1 cellular context compared by ENCODE assay signal in genomic region chr5:132830436-132831094, GRCh38.
TF ChIP-seq lines count a peak whose summit lies in the region.

A gene with protein sequence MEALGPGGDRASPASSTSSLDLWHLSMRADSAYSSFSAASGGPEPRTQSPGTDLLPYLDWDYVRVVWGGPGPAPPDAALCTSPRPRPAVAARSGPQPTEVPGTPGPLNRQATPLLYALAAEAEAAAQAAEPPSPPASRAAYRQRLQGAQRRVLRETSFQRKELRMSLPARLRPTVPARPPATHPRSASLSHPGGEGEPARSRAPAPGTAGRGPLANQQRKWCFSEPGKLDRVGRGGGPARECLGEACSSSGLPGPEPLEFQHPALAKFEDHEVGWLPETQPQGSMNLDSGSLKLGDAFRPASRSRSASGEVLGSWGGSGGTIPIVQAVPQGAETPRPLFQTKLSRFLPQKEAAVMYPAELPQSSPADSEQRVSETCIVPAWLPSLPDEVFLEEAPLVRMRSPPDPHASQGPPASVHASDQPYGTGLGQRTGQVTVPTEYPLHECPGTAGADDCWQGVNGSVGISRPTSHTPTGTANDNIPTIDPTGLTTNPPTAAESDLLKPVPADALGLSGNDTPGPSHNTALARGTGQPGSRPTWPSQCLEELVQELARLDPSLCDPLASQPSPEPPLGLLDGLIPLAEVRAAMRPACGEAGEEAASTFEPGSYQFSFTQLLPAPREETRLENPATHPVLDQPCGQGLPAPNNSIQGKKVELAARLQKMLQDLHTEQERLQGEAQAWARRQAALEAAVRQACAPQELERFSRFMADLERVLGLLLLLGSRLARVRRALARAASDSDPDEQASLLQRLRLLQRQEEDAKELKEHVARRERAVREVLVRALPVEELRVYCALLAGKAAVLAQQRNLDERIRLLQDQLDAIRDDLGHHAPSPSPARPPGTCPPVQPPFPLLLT (minus strand): TSS chr5:132830647. CDS start chr5:132826140, 4,507 bp downstream.

TF ChIP-seq in K562, 482 proteins besides CTCF, POLR2A, EP300 and RAD21 (continued from another document and continues in another):
- TF ChIP-seq, protein P1, sequence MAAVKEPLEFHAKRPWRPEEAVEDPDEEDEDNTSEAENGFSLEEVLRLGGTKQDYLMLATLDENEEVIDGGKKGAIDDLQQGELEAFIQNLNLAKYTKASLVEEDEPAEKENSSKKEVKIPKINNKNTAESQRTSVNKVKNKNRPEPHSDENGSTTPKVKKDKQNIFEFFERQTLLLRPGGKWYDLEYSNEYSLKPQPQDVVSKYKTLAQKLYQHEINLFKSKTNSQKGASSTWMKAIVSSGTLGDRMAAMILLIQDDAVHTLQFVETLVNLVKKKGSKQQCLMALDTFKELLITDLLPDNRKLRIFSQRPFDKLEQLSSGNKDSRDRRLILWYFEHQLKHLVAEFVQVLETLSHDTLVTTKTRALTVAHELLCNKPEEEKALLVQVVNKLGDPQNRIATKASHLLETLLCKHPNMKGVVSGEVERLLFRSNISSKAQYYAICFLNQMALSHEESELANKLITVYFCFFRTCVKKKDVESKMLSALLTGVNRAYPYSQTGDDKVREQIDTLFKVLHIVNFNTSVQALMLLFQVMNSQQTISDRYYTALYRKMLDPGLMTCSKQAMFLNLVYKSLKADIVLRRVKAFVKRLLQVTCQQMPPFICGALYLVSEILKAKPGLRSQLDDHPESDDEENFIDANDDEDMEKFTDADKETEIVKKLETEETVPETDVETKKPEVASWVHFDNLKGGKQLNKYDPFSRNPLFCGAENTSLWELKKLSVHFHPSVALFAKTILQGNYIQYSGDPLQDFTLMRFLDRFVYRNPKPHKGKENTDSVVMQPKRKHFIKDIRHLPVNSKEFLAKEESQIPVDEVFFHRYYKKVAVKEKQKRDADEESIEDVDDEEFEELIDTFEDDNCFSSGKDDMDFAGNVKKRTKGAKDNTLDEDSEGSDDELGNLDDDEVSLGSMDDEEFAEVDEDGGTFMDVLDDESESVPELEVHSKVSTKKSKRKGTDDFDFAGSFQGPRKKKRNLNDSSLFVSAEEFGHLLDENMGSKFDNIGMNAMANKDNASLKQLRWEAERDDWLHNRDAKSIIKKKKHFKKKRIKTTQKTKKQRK (IDR thresholded peaks at IDR 0.05; ENCODE audit: borderline replicate concordance, low read depth, low read length): no peak
- TF ChIP-seq ZNF57 (CRISPR knock-in tag; IDR thresholded peaks at IDR 0.05) (peak; percentile 70; the same call in 1 of the 2 replicates), HLTF (IDR thresholded peaks at IDR 0.05) (peak; percentile 27; the same call in 1 of the 2 replicates), DPF2 (IDR thresholded peaks at IDR 0.05) (peak; percentile 59; the same call in 1 of the 2 replicates), POLR3A (IDR thresholded peaks at IDR 0.05; ENCODE audit: borderline replicate concordance, extremely low read depth, insufficient read depth, insufficient read length) (no peak), GATAD2B (IDR thresholded peaks at IDR 0.05; ENCODE audit: borderline replicate concordance) (0 out of 2 replicates have a peak, but pooled peaks have one; percentile 1), ZNF76 (CRISPR knock-in tag; IDR thresholded peaks at IDR 0.05; ENCODE audit: borderline replicate concordance) (0 out of 2 replicates have a peak, but pooled peaks have one; percentile 71), ATF7 (IDR thresholded peaks at IDR 0.05) (peak; percentile 94), KDM5B (IDR thresholded peaks at IDR 0.05; ENCODE audit: insufficient replicate concordance, low read depth, low read length) (peak; percentile 37), PCBP2 (IDR thresholded peaks at IDR 0.05; ENCODE audit: low read depth, low read length, poor library complexity, severe bottlenecking) (peak; percentile 77), ASH1L (IDR thresholded peaks at IDR 0.05; ENCODE audit: borderline replicate concordance, low read depth, partially characterized antibody) (no peak), MBD2 (IDR thresholded peaks at IDR 0.05; ENCODE audit: borderline replicate concordance, low read depth) (peak; percentile 53; the same call in 1 of the 2 replicates), ZNF224 (CRISPR knock-in tag; IDR thresholded peaks at IDR 0.05) (no peak), TEAD4 (IDR thresholded peaks at IDR 0.05; ENCODE audit: low read length) (0 out of 2 replicates have a peak, but pooled peaks have one; percentile 16), TEAD4 (CRISPR knock-in tag; IDR thresholded peaks at IDR 0.05; ENCODE audit: borderline replicate concordance) (0 out of 2 replicates have a peak, but pooled peaks have one; percentile 35), SIN3A (IDR thresholded peaks at IDR 0.05; ENCODE audit: borderline replicate concordance in 2 of 2, control insufficient read depth in 1 of 2, low read depth in 2 of 2, low read length in 2 of 2) (peak in 1 of 2 experiments; percentile 16; a peak in 1 of 4 replicates), SP1 (CRISPR knock-in tag; IDR thresholded peaks at IDR 0.05) (no peak), KLF13 (tag; IDR thresholded peaks at IDR 0.05; ENCODE audit: borderline replicate concordance, low read depth) (0 out of 2 replicates have a peak, but pooled peaks have one; percentile 25), KLF16 (IDR thresholded peaks at IDR 0.05) (no peak), HDAC8 (tag; IDR thresholded peaks at IDR 0.05) (0 out of 2 replicates have a peak, but pooled peaks have one; percentile 34), GTF2E2 (tag; IDR thresholded peaks at IDR 0.05) (peak; percentile 19; the same call in 1 of the 2 replicates), ZBTB8A (IDR thresholded peaks at IDR 0.05; ENCODE audit: partially characterized antibody) (no peak), ZKSCAN1 (IDR thresholded peaks at IDR 0.05; ENCODE audit: low read depth, low read length) (no peak), SIX5 (IDR thresholded peaks at IDR 0.05; ENCODE audit: borderline replicate concordance in 1 of 2, insufficient read depth in 1 of 2, low read depth in 1 of 2, low read length in 2 of 2) (no peak), ZNF134 (CRISPR knock-in tag; conservative IDR thresholded peaks at IDR 0.05) (no peak), ZBTB2 (IDR thresholded peaks at IDR 0.05) (0 out of 2 replicates have a peak, but pooled peaks have one; percentile 19), ZNF175 (CRISPR knock-in tag; IDR thresholded peaks at IDR 0.05; ENCODE audit: low read depth) (peak; percentile 57; the same call in 1 of the 2 replicates), NUFIP1 (IDR thresholded peaks at IDR 0.05; ENCODE audit: partially characterized antibody) (peak; percentile 57), ZNF785 (CRISPR knock-in tag; IDR thresholded peaks at IDR 0.05) (no peak), CBX1 (IDR thresholded peaks at IDR 0.05; ENCODE audit: low read depth) (peak; percentile 69; the same call in 1 of the 2 replicates), LCOR (CRISPR knock-in tag; IDR thresholded peaks at IDR 0.05) (no peak), RCOR1 (IDR thresholded peaks at IDR 0.05; ENCODE audit: borderline replicate concordance in 1 of 2, low read depth in 2 of 2, low read length in 2 of 2) (0 out of 4 replicates have a peak, but pooled peaks of 1 of the 2 experiments have one; percentile 14), ZNF384 (IDR thresholded peaks at IDR 0.05; ENCODE audit: low read depth, low read length) (no peak), ZNF311 (CRISPR knock-in tag; IDR thresholded peaks at IDR 0.05) (no peak), RBM14 (IDR thresholded peaks at IDR 0.05; ENCODE audit: borderline replicate concordance, insufficient read depth, low read depth, low read length) (no peak), USF2 (CRISPR knock-in tag; IDR thresholded peaks at IDR 0.05) (no peak), ZNF23 (CRISPR knock-in tag; IDR thresholded peaks at IDR 0.05) (no peak), KDM1A (IDR thresholded peaks at IDR 0.05) (no peak), MYNN (IDR thresholded peaks at IDR 0.05) (no peak), MYNN (CRISPR knock-in tag; IDR thresholded peaks at IDR 0.05) (no peak), ZNF280A (IDR thresholded peaks at IDR 0.05; ENCODE audit: low read depth, partially characterized antibody) (no peak), ATF1 (CRISPR knock-in tag; IDR thresholded peaks at IDR 0.05) (no peak), ATF1 (tag; IDR thresholded peaks at IDR 0.05) (peak; percentile 76), HMGN3 (IDR thresholded peaks at IDR 0.05; ENCODE audit: borderline replicate concordance, extremely low read depth, insufficient read length, low read depth, low read length) (peak; percentile 85)
- TF ChIP-seq, protein P2, sequence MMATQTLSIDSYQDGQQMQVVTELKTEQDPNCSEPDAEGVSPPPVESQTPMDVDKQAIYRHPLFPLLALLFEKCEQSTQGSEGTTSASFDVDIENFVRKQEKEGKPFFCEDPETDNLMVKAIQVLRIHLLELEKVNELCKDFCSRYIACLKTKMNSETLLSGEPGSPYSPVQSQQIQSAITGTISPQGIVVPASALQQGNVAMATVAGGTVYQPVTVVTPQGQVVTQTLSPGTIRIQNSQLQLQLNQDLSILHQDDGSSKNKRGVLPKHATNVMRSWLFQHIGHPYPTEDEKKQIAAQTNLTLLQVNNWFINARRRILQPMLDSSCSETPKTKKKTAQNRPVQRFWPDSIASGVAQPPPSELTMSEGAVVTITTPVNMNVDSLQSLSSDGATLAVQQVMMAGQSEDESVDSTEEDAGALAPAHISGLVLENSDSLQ (IDR thresholded peaks at IDR 0.05): no peak
- TF ChIP-seq, protein P3, sequence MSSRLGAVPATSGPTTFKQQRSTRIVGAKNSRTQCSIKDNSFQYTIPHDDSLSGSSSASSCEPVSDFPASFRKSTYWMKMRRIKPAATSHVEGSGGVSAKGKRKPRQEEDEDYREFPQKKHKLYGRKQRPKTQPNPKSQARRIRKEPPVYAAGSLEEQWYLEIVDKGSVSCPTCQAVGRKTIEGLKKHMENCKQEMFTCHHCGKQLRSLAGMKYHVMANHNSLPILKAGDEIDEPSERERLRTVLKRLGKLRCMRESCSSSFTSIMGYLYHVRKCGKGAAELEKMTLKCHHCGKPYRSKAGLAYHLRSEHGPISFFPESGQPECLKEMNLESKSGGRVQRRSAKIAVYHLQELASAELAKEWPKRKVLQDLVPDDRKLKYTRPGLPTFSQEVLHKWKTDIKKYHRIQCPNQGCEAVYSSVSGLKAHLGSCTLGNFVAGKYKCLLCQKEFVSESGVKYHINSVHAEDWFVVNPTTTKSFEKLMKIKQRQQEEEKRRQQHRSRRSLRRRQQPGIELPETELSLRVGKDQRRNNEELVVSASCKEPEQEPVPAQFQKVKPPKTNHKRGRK (tag; IDR thresholded peaks at IDR 0.05): no peak
- TF ChIP-seq, protein P4, sequence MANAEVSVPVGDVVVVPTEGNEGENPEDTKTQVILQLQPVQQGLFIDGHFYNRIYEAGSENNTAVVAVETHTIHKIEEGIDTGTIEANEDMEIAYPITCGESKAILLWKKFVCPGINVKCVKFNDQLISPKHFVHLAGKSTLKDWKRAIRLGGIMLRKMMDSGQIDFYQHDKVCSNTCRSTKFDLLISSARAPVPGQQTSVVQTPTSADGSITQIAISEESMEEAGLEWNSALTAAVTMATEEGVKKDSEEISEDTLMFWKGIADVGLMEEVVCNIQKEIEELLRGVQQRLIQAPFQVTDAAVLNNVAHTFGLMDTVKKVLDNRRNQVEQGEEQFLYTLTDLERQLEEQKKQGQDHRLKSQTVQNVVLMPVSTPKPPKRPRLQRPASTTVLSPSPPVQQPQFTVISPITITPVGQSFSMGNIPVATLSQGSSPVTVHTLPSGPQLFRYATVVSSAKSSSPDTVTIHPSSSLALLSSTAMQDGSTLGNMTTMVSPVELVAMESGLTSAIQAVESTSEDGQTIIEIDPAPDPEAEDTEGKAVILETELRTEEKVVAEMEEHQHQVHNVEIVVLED (CRISPR knock-in tag; IDR thresholded peaks at IDR 0.05): peak; percentile 75
- TF ChIP-seq, protein P5, sequence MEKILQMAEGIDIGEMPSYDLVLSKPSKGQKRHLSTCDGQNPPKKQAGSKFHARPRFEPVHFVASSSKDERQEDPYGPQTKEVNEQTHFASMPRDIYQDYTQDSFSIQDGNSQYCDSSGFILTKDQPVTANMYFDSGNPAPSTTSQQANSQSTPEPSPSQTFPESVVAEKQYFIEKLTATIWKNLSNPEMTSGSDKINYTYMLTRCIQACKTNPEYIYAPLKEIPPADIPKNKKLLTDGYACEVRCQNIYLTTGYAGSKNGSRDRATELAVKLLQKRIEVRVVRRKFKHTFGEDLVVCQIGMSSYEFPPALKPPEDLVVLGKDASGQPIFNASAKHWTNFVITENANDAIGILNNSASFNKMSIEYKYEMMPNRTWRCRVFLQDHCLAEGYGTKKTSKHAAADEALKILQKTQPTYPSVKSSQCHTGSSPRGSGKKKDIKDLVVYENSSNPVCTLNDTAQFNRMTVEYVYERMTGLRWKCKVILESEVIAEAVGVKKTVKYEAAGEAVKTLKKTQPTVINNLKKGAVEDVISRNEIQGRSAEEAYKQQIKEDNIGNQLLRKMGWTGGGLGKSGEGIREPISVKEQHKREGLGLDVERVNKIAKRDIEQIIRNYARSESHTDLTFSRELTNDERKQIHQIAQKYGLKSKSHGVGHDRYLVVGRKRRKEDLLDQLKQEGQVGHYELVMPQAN (IDR thresholded peaks at IDR 0.05; ENCODE audit: borderline replicate concordance): no peak
